Comparison of ENCODE assay signal across 8 cellular contexts in the genomic region with DNA sequence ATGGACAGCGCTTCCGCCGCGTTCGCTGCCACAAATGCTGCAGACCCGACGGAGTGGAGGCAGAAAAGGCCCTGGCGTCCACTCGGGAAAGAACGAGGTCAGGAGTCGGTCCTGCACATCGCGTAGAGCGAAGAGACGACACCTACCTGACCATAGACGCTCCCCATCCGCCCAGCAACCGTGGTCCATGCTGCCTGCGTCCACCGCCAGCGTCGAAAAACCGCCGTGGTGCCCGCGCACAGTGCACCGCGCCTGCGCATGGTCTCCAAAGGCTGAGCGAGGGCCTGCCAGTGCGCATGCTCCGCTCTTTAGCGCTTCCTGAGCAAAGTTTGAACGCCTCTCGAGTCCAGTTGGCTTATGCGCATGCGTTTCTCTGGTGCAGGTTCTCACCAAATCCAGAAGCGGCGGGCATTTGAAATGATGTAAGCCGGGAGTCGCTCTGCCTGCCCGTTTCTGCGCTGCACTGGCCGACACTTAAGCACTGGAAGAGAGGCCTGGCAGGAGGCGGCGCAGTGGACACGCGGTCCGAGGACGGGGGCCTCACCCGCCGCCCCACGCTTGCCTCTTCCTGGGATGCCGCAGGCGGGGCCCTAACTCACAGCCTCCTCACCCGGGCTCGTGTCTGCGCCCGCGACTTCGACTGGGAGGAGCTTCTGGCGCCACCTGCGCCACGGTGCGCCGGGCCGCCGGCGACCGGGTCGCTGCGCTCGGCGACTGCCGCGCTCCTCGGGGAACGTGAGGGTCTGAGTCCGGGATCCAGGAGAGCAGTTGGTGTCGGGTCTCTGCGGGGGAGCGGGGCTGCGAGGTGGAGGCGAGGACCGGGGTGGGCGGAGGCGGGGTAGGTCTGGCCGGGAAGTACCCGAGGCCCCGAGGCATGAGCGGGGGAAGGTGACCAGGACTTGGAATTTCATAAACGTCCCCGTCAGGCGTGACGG. TPM values are rescaled to one million over a fixed set of nuclear protein-coding genes. Genes with fewer than 3 reads are reported as not detected.
A peak's percentile ranks its signal among the peaks of the same experiment; 100 is the strongest.
DNase-seq lines count a peak whose midpoint lies in the region; ATAC-seq, FAIRE-seq and TF ChIP-seq lines count a peak whose summit lies in the region.

A gene with protein sequence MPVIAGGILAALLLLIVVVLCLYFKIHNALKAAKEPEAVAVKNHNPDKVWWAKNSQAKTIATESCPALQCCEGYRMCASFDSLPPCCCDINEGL (minus strand): TSS at position 243 of the 935 bp plus-strand sequence. CDS start 29,066 bp downstream, outside the sequence.

- peak; percentile 12 for TF ChIP-seq CTCF in DOHH2 (IDR thresholded peaks at IDR 0.05; ENCODE audit: low read depth, low read length, poor library complexity, severe bottlenecking)
- peak; percentile 10; the same call in 1 of the 2 replicates for TF ChIP-seq CTCF in LNCAP (IDR thresholded peaks at IDR 0.05)
- TF ChIP-seq CTCF in pancreas (IDR thresholded peaks at IDR 0.05) = no peak
- TF ChIP-seq CTCF in tibial nerve (IDR thresholded peaks at IDR 0.05) = no peak

- 3% methylated on average over 76 to 95 of the region's 95 CpGs for WGBS in pancreas, 2 donors
- 8% methylated on average over 52 to 75 of the region's 95 CpGs for WGBS in tibial nerve, 2 donors

- H3K9me2 ChIP-seq in DOHH2 (replicated peaks; ENCODE audit: control insufficient read depth, low read length) = no peaks in the 10 kb centered on the region

- H3K9me3 ChIP-seq in DOHH2 (ENCODE audit: control insufficient read depth, insufficient read depth, low read length) (no peaks in the 10 kb centered on the region), SJCRH30 (replicated peaks) (no peaks in the 10 kb centered on the region), pancreas (no peaks in the 10 kb centered on the region), tibial nerve (no peaks in the 10 kb centered on the region)

- H3K36me3 ChIP-seq in DOHH2 (ENCODE audit: control insufficient read depth, low read length) (peaks cover 16% of the 10 kb centered on the region), SJCRH30 (peaks cover 21% of the 10 kb centered on the region), pancreas (no peaks in the 10 kb centered on the region), tibial nerve (no peaks in the 10 kb centered on the region)

- TF ChIP-seq POLR2A in tibial nerve (IDR thresholded peaks at IDR 0.05) = peak in 1 of 2 donors; percentile 40

- FAIRE-seq in pancreas (lab: Jason Lieb, UNC) = no peak

- peak within 1 kb of the TSS; percentile 87 for H3K4me3 ChIP-seq in DOHH2 (ENCODE audit: low read length)
- H3K4me3 ChIP-seq in SJCRH30 = peak within 1 kb of the TSS; percentile 71
- H3K4me3 ChIP-seq in pancreas = peak within 1 kb of the TSS; percentile 26 to 67 (median 44)
- H3K4me3 ChIP-seq in tibial nerve = peak within 1 kb of the TSS; percentile 43 to 75 (median 64)

- peak within 1 kb of the TSS; percentile 47 for H3K27ac ChIP-seq in DOHH2 (ENCODE audit: low read depth, low read length)
- peak within 1 kb of the TSS; percentile 79 for H3K27ac ChIP-seq in SJCRH30
- H3K27ac ChIP-seq in pancreas = peak within 1 kb of the TSS; percentile 56 to 84 (median 76)
- H3K27ac ChIP-seq in tibial nerve = peak within 1 kb of the TSS in 3 of 4 donors; percentile 38 to 74 (median 71)

- peaks cover 52% of the 10 kb centered on the region for H3K79me2 ChIP-seq in DOHH2 (ENCODE audit: control insufficient read depth, low read length)

- H3F3A ChIP-seq in DOHH2 (ENCODE audit: control insufficient read depth, insufficient read depth) = no peaks in the 10 kb centered on the region

- intact Hi-C loops in pancreas (cut with DNase I) = no loop called here

- H3K27me3 ChIP-seq in DOHH2 (ENCODE audit: control insufficient read depth, low read length) = no peaks in the 10 kb centered on the region
- no peaks in the 10 kb centered on the region for H3K27me3 ChIP-seq in SJCRH30
- H3K27me3 ChIP-seq in pancreas = no peaks in the 10 kb centered on the region
- no peaks in the 10 kb centered on the region for H3K27me3 ChIP-seq in tibial nerve

- TF ChIP-seq EP300 in tibial nerve (IDR thresholded peaks at IDR 0.05) = peak; percentile 40 to 70

- H4K20me1 ChIP-seq in DOHH2 (ENCODE audit: control insufficient read depth, insufficient read depth, low read depth, low read length) = no peaks in the 10 kb centered on the region

- DNase-seq in SJCRH30 (peak; percentile 97 to 99), globus pallidus (ENCODE audit: low spot score) (peak; percentile 93), pancreas (peak; percentile 94 to 99 (median 98)), tibial nerve (ENCODE audit: low spot score in 2 of 2) (peak; percentile 75 to 88)
- DNase-seq in activated naive CD4-positive, alpha-beta T cell treated with Interleukin-2 at 50 U/mL for 16 hours = peak; percentile 95

- peaks cover 22% of the 10 kb centered on the region for H3K4me1 ChIP-seq in DOHH2 (ENCODE audit: control insufficient read depth, low read length)
- peaks cover 6% of the 10 kb centered on the region; the same call in 1 of the 2 replicates for H3K4me1 ChIP-seq in SJCRH30
- H3K4me1 ChIP-seq in pancreas = peaks cover 0 to 15% (median 0%) of the 10 kb centered on the region in 3 donors
- H3K4me1 ChIP-seq in tibial nerve = peaks cover 0 to 26% (median 0%) of the 10 kb centered on the region in 4 donors

- peak within 1 kb of the TSS; percentile 78 for H3K4me2 ChIP-seq in DOHH2 (ENCODE audit: low read length)

- ATAC-seq in GM21825 (IDR thresholded peaks at IDR 0.05; ENCODE audit: unreplicated experiment) (peak; percentile 69), pancreas (peak; percentile 91 to 99 (median 98))

RNA-seq across cellular contexts. Expression of the gene that starts here (rescaled TPM):
- 11.2 and 19.9 TPM in 2 replicates for total RNA-seq in SJCRH30 (2014; rRNA removed; shearing (Covaris generic))
- total RNA-seq in pancreas (1 to 10 TPM; 3.5 to 5.1 (median 4.8) TPM), tibial nerve (10 to 100 TPM in 1 of 4 donors, 1 to 10 TPM in 3; 2.8 to 10.0 (median 6.7) TPM)
- 1 to 10 TPM; 6.8 to 7.1 TPM for polyA plus RNA-seq in pancreas

Comparison
In these comparisons a context has a peak if more than half of its experiments do, and no peak if none do; other contexts are left out.
1. Peak in every context shown above with its lines: DNase-seq, ATAC-seq, H3K4me3 ChIP-seq and H3K27ac ChIP-seq.
2. CTCF ChIP-seq: peak in DOHH2 (single experiment) and LNCAP (single experiment); none in pancreas (0 of 4) and tibial nerve (0 of 5).